In the genomic region with DNA sequence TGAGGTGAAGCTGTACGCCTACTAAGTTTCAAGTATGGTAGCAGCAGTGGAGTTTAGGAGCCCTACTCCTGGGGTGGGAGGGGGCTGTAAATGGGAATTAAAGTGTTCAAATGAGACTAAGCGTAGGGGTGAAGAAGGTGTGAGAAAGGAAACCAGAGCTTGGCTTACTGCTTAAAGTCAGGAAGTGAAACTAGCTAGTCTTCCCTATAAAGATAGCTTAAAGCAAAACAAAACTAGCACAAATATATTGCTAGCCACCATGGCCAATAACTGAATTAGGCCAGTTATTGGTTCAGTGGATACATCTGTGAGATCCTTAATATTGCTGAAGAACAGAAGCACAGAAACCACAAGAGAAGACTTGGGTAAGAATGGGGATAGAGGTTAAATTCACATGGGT, we compare ENCODE assay signal across 12 cellular contexts.
DNase-seq lines count a peak whose midpoint lies in the region; ATAC-seq and TF ChIP-seq lines count a peak whose summit lies in the region.
"Had no signal": no experiment of that assay in that cellular context is flagged by ENCODE, and none has a peak within 500 bp of the region (broad histone marks: within the 10 kb centered on the region; RNA-seq: fewer than 3 reads in every experiment).

No MANE protein-coding gene starts in this region.

- no peaks in the 10 kb centered on the region for H4K20me1 ChIP-seq in SU-DHL-6 (ENCODE audit: low read depth, low read length)

- no peak overlapping the region for H3K4me3 ChIP-seq in SU-DHL-6 (ENCODE audit: insufficient read depth, low read length, poor library complexity, severe bottlenecking)

- peak overlapping the region; percentile 88 for H2AFZ ChIP-seq in SU-DHL-6 (ENCODE audit: low read depth, low read length, severe bottlenecking)

- no peak overlapping the region for H3K27ac ChIP-seq in SU-DHL-6 (ENCODE audit: low read depth, low read length)

- DNase-seq in NCI-H446 treated with DMSO at 0.1 percent for 48 hours (lab: John Stamatoyannopoulos, UW) (no peak), superior temporal gyrus (ENCODE audit: extremely low spot score) (no peak), DMS 273 treated with DMSO at 0.1 percent for 48 hours (lab: John Stamatoyannopoulos, UW) (no peak), COLO829 (ENCODE audit: low spot score) (no peak)
- DNase-seq: amniotic stem cell, COR-L47, NCI-H1105, nucleus accumbens had no signal

- ATAC-seq in GM18517 (IDR thresholded peaks at IDR 0.05; ENCODE audit: unreplicated experiment) (peak; percentile 94), GM21515 (IDR thresholded peaks at IDR 0.05; ENCODE audit: unreplicated experiment) (peak; percentile 89), HG03103 (IDR thresholded peaks at IDR 0.05; ENCODE audit: low read depth, unreplicated experiment) (peak; percentile 94)

- no peaks in the 10 kb centered on the region for H3K9me2 ChIP-seq in SU-DHL-6 (replicated peaks; ENCODE audit: insufficient read depth, low read length)

- no peaks in the 10 kb centered on the region for H3F3A ChIP-seq in SU-DHL-6 (ENCODE audit: insufficient read depth)

- H3K27me3 ChIP-seq in SU-DHL-6 (ENCODE audit: low read length): no peaks in the 10 kb centered on the region

- H3K79me2 ChIP-seq in SU-DHL-6 (ENCODE audit: insufficient read depth, low read length): no peaks in the 10 kb centered on the region

- TF ChIP-seq CTCF in SU-DHL-6 (IDR thresholded peaks at IDR 0.05; ENCODE audit: insufficient read depth, low read length, poor library complexity, severe bottlenecking): no peak

- H3K9ac ChIP-seq in SU-DHL-6 (ENCODE audit: low read length): no peak overlapping the region

- peak overlapping the region; percentile 13 for H3K4me2 ChIP-seq in SU-DHL-6 (ENCODE audit: low read depth, low read length, poor library complexity, severe bottlenecking)

- no peaks in the 10 kb centered on the region for H3K9me3 ChIP-seq in SU-DHL-6 (ENCODE audit: insufficient read depth, low read length)

- no peaks in the 10 kb centered on the region for H3K36me3 ChIP-seq in SU-DHL-6 (ENCODE audit: low read length)
